ENCODE assay signal across 10 cellular contexts in genomic region chr10:117503170-117503885, GRCh38. TPM values are rescaled to one million over a fixed set of nuclear protein-coding genes. Genes with fewer than 3 reads are reported as not detected.
A peak's percentile ranks its signal among the peaks of the same experiment; 100 is the strongest.
DNase-seq lines count a peak whose midpoint lies in the region; ATAC-seq and TF ChIP-seq lines count a peak whose summit lies in the region.
"Had no signal": no experiment of that assay in that cellular context is flagged by ENCODE, and none has a peak within 500 bp of the region (broad histone marks: within the 10 kb centered on the region; RNA-seq: fewer than 3 reads in every experiment).

No MANE protein-coding gene starts in this region.

- H3K4me1 ChIP-seq in spleen = no peaks in the 10 kb centered on the region
- H3K4me1 ChIP-seq: gastroesophageal sphincter had no signal

- no peaks in the 10 kb centered on the region for H3K36me3 ChIP-seq in spleen
- H3K36me3 ChIP-seq: gastroesophageal sphincter had no signal

- TF ChIP-seq CTCF in nephron (IDR thresholded peaks at IDR 0.05; ENCODE audit: unreplicated experiment in 3 of 3) (no peak), spleen (IDR thresholded peaks at IDR 0.05 in 8 of 11, conservative IDR thresholded peaks at IDR 0.05 in 3 of 11) (no peak)

- H3K4me1 Mint-ChIP-seq in nephron = peaks cover 19% of the 10 kb centered on the region

- no peak overlapping the region for H3K4me3 ChIP-seq in spleen
- H3K4me3 ChIP-seq: gastroesophageal sphincter had no signal

- peak; percentile 80 for ATAC-seq in GM18907 (IDR thresholded peaks at IDR 0.05; ENCODE audit: unreplicated experiment)
- peak; percentile 83 for ATAC-seq in HG02642 (IDR thresholded peaks at IDR 0.05; ENCODE audit: poor library complexity, unreplicated experiment)
- ATAC-seq: gastroesophageal sphincter had no signal

- no peaks in the 10 kb centered on the region for H3K9me3 ChIP-seq in spleen
- H3K9me3 ChIP-seq: gastroesophageal sphincter had no signal

- H3K27me3 Mint-ChIP-seq in nephron (ENCODE audit: low read depth) = peaks cover 14% of the 10 kb centered on the region

- H3K9me3 Mint-ChIP-seq in nephron = peaks cover 2% of the 10 kb centered on the region
- H3K9me3 Mint-ChIP-seq: activated T-cell treated with anti-CD3 and anti-CD28 coated beads, Interleukin-2, amount 50 U/mL, for 24 hours had no signal

- no peak for TF ChIP-seq POLR2A in spleen (IDR thresholded peaks at IDR 0.05)

- H3K4me3 Mint-ChIP-seq in nephron = peak overlapping the region in 2 of 3 experiments; percentile 6 to 36
- H3K4me3 Mint-ChIP-seq: activated T-cell treated with anti-CD3 and anti-CD28 coated beads, Interleukin-2, amount 50 U/mL, for 24 hours had no signal

- 39 to 45% (median 42%) methylated on average over 11 of the region's 11 CpGs for WGBS in spleen, 5 donors

- H3K27me3 ChIP-seq in spleen (replicated peaks in 1 of 7) = peaks cover 0 to 74% (median 0%) of the 10 kb centered on the region in 7 donors

- DNase-seq in NCI-H446 treated with DMSO at 0.1 percent for 48 hours (lab: John Stamatoyannopoulos, UW) = peak; percentile 25
- no peak for DNase-seq in spleen
- no peak for DNase-seq in nucleus accumbens (lab: John Stamatoyannopoulos, UW)
- no peak for DNase-seq in NCI-H2029 treated with DMSO at 0.1 percent for 48 hours (lab: John Stamatoyannopoulos, UW)
- DNase-seq in stimulated activated CD4-positive, alpha-beta T cell treated with anti-CD3 and anti-CD28 coated beads, Interleukin-12 subunit alpha, Interleukin-12 subunit beta, amount 100 ng/mL, for 4 hours = no peak
- DNase-seq: activated T-cell treated with anti-CD3 and anti-CD28 coated beads, Interleukin-2, amount 50 U/mL, for 24 hours had no signal

- intact Hi-C loops in spleen (cut with DNase I; ENCODE audit: low total_unique reads) = no loop called here

- H3K36me3 Mint-ChIP-seq in nephron (ENCODE audit: low read depth) = peaks cover 4% of the 10 kb centered on the region

- peak overlapping the region; percentile 75 to 86 (median 82) for H3K27ac Mint-ChIP-seq in nephron
- H3K27ac Mint-ChIP-seq: activated T-cell treated with anti-CD3 and anti-CD28 coated beads, Interleukin-2, amount 50 U/mL, for 24 hours had no signal

- H3K27ac ChIP-seq in spleen = no peak overlapping the region
- H3K27ac ChIP-seq: gastroesophageal sphincter had no signal

RNA-seq across cellular contexts. Expression of gene EMX2, which starts 39.2 kb away (rescaled TPM):
- not detected for total RNA-seq in spleen
- under 1 TPM in 1 of 3 donors, not detected in 2; 0.06 TPM for polyA plus RNA-seq in spleen
